ENCODE assay signal across 24 cellular contexts in the genomic region with DNA sequence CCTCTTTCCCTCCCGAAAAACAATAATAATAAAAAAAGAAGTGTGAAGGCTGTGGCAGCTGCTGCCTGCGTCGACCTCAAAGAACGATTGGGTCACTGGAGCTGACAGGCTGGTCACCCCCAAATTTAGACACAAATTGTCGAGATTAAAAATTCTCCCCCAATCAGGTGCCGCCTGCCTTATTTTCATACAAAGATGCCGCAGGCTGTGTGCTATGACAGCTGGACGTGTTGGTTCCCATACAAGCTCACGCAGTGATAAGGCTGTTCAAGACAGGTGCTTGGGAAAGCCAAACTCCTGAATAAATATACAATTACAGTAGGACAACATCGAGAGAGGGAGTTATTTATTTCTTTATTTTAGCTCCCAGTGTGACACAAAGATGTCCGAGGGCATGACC.
"Had no signal": no experiment of that assay in that cellular context is flagged by ENCODE, and none has a peak within 500 bp of the region (broad histone marks: within the 10 kb centered on the region; RNA-seq: fewer than 3 reads in every experiment).

No MANE protein-coding gene starts in this region.

- H3K36me3 Mint-ChIP-seq: naive B cell; stimulated activated memory B cell treated with anti-CD40 and anti-IgM and Interleukin-4, amounts not matched to agents 10 μg/mL and 1 μg/mL and 100 μg/mL, for 72 hours had no signal

- H3K9me3 ChIP-seq: esophagus muscularis mucosa, gastrocnemius medialis, heart right ventricle, prostate gland, spleen, tibial artery, upper lobe of left lung, vagina had no signal

- H3K9ac ChIP-seq: parathyroid adenoma had no signal

- H3K79me2 ChIP-seq: parathyroid adenoma had no signal

- FAIRE-seq: islet of Langerhans had no signal

- H3K27me3 ChIP-seq: gastrocnemius medialis, upper lobe of left lung, vagina had no signal

- H3K9me3 Mint-ChIP-seq: effector memory CD8-positive, alpha-beta T cell; nephron; stimulated activated naive CD8-positive, alpha-beta T cell treated with anti-CD3 and anti-CD28 coated beads, Interleukin-15, Interleukin-2, amounts not matched to agents 100 ng/mL and 50 ng/mL, for 24 hours had no signal

- H3K4me1 ChIP-seq: esophagus muscularis mucosa, gastrocnemius medialis, heart right ventricle, parathyroid adenoma, prostate gland, spleen, tibial artery, upper lobe of left lung, vagina had no signal

- H3K4me3 Mint-ChIP-seq: effector memory CD8-positive, alpha-beta T cell; stimulated activated memory B cell treated with anti-CD40 and anti-IgM and Interleukin-4, amounts not matched to agents 10 μg/mL and 1 μg/mL and 100 μg/mL, for 72 hours; stimulated activated naive CD8-positive, alpha-beta T cell treated with anti-CD3 and anti-CD28 coated beads, Interleukin-15, Interleukin-2, amounts not matched to agents 100 ng/mL and 50 ng/mL, for 24 hours had no signal

- H3K4me1 Mint-ChIP-seq: naive B cell; stimulated activated memory B cell treated with anti-CD40 and anti-IgM and Interleukin-4, amounts not matched to agents 10 μg/mL and 1 μg/mL and 100 μg/mL, for 72 hours had no signal

- H3K36me3 ChIP-seq: esophagus muscularis mucosa, gastrocnemius medialis, heart right ventricle, prostate gland, spleen, tibial artery, upper lobe of left lung, vagina had no signal

- H3K4me3 ChIP-seq: esophagus muscularis mucosa, gastrocnemius medialis, heart right ventricle, prostate gland, spleen, tibial artery, upper lobe of left lung, vagina had no signal

- ATAC-seq: effector memory CD8-positive, alpha-beta T cell; gastrocnemius medialis; heart right ventricle; sciatic nerve; stimulated activated memory B cell treated with anti-CD40 and anti-IgM and Interleukin-4, amounts not matched to agents 10 μg/mL and 1 μg/mL and 100 μg/mL, for 72 hours had no signal

- H3K27ac Mint-ChIP-seq: naive B cell; stimulated activated memory B cell treated with anti-CD40 and anti-IgM and Interleukin-4, amounts not matched to agents 10 μg/mL and 1 μg/mL and 100 μg/mL, for 72 hours; stimulated activated naive CD8-positive, alpha-beta T cell treated with anti-CD3 and anti-CD28 coated beads, Interleukin-15, Interleukin-2, amounts not matched to agents 100 ng/mL and 50 ng/mL, for 24 hours had no signal

- H2AFZ ChIP-seq: parathyroid adenoma had no signal

- DNase-seq: effector memory CD8-positive, alpha-beta T cell; gastrocnemius medialis; heart right ventricle; hypothalamus; kidney glomerular epithelial cell; mesendoderm; naive B cell; retina; spleen; stimulated activated CD4-positive, alpha-beta T cell treated with anti-CD3 and anti-CD28 coated beads, Interleukin-15, amount 100 ng/mL, for 24 hours; stimulated activated CD4-positive, alpha-beta T cell treated with anti-CD3 and anti-CD28 coated beads, Interleukin-1b, Interleukin-23, amount 100 ng/mL, for 48 hours; stimulated activated CD4-positive, alpha-beta T cell treated with anti-CD3 and anti-CD28 coated beads, Interleukin-4, amount 100 ng/mL, for 24 hours; tibial artery had no signal

- H3K27me3 Mint-ChIP-seq: naive B cell; stimulated activated memory B cell treated with anti-CD40 and anti-IgM and Interleukin-4, amounts not matched to agents 10 μg/mL and 1 μg/mL and 100 μg/mL, for 72 hours; stimulated activated naive CD8-positive, alpha-beta T cell treated with anti-CD3 and anti-CD28 coated beads, Interleukin-15, Interleukin-2, amounts not matched to agents 100 ng/mL and 50 ng/mL, for 24 hours had no signal

- H3K27ac ChIP-seq: epithelial cell of prostate, esophagus muscularis mucosa, gastrocnemius medialis, heart right ventricle, parathyroid adenoma, prostate gland, spleen, tibial artery, upper lobe of left lung, vagina had no signal
